In the genomic region with DNA sequence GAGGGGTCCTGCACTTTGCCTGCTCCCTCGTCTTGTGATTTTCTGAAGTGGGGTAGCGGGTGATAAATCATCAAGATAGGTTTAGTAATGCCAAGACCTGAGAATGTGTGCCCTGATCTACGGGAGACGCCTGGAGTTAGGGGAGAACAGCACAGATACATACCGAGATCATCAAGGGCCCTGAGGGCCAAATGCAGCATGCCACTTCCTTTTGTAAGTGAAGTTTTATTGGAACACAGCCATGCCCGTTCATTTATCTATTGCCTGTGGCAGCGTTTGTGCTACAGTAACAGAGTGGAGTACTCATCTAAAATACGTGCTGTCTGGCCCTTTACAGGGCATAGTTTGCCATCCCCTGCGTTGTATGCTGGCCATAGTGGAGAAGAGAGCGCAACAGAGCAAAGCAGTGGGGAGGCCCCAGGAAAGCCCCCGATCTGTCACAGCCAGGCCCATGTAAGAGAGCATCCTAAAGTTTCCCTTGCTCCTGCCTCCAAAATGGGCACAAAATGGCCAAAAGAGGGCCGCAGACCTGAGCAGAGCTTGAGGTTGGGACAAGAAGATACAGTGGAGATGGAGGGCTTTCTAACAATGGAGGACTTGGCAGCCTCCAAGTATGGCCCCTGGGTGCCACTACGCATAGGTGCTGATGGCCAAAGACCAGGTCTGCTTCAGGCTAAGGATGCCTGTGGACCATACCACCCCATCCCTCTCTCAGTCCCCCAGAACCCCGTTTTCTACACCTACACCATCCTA, we compare ENCODE assay signal across 17 cellular contexts.
A peak's percentile ranks its signal among the peaks of the same experiment; 100 is the strongest.
DNase-seq lines count a peak whose midpoint lies in the region; ATAC-seq and TF ChIP-seq lines count a peak whose summit lies in the region.
"Had no signal": no experiment of that assay in that cellular context is flagged by ENCODE, and none has a peak within 500 bp of the region (broad histone marks: within the 10 kb centered on the region; RNA-seq: fewer than 3 reads in every experiment).

No MANE protein-coding gene starts in this region.

- no TSS peak for BruUV-seq in PC-3 (replicated peaks; lab: Mats Ljungman, UMichigan)

- H4K20me1 ChIP-seq in PC-3 (ENCODE audit: low read length), result no peaks in the 10 kb centered on the region

- H3K27me3 Mint-ChIP-seq in activated naive CD8-positive, alpha-beta T cell treated with anti-CD3 and anti-CD28 coated beads for 36 hours, result peaks cover 26% of the 10 kb centered on the region

- no peaks in the 10 kb centered on the region for H3K27me3 ChIP-seq in PC-3 (ENCODE audit: low read length)

- peaks cover 49% of the 10 kb centered on the region for H3K4me1 Mint-ChIP-seq in activated naive CD8-positive, alpha-beta T cell treated with anti-CD3 and anti-CD28 coated beads for 36 hours
- H3K4me1 Mint-ChIP-seq: neural crest cell had no signal

- no peak overlapping the region for H3K4me3 Mint-ChIP-seq in activated naive CD8-positive, alpha-beta T cell treated with anti-CD3 and anti-CD28 coated beads for 36 hours
- H3K4me3 Mint-ChIP-seq: CD8-positive, alpha-beta T cell; neural crest cell had no signal

- peaks cover 5% of the 10 kb centered on the region for H3F3A ChIP-seq in PC-3 (ENCODE audit: low read length, unreplicated experiment)

- POLR2A ChIA-PET in PC-3 (lab: Charles Lee; ENCODE audit: unreplicated experiment), result no interaction called here

- ATAC-seq in PC-3 (no peak), GM21576 (IDR thresholded peaks at IDR 0.05; ENCODE audit: unreplicated experiment) (no peak)
- ATAC-seq in stimulated activated naive CD8-positive, alpha-beta T cell treated with anti-CD3 and anti-CD28 coated beads, Interleukin-15, Interleukin-2, amounts not matched to agents 100 U/mL and 50 U/mL, for 24 hours, result peak; percentile 1
- ATAC-seq: CD8-positive, alpha-beta T cell had no signal

- no peaks in the 10 kb centered on the region for H3K9me2 ChIP-seq in PC-3 (replicated peaks; ENCODE audit: low read length)

- H2AFZ ChIP-seq in PC-3 (ENCODE audit: low read length), result 0 out of 2 replicates have a peak overlapping the region, but pooled peaks have one; percentile 43

- H3K27ac Mint-ChIP-seq in activated naive CD8-positive, alpha-beta T cell treated with anti-CD3 and anti-CD28 coated beads for 36 hours, result peak overlapping the region; percentile 75
- H3K27ac Mint-ChIP-seq: CD8-positive, alpha-beta T cell had no signal

- CTCF ChIA-PET in PC-3 (lab: Charles Lee), result no interaction called here

- peaks cover 53% of the 10 kb centered on the region for H3K4me1 ChIP-seq in PC-3 (ENCODE audit: insufficient read depth, low read length)

- peak; percentile 13 for DNase-seq in activated naive CD4-positive, alpha-beta T cell treated with Interleukin-2 at 50 U/mL for 16 hours
- DNase-seq in activated naive CD4-positive, alpha-beta T cell (lab: John Stamatoyannopoulos, UW), result no peak
- DNase-seq in PC-3 (no peak), 8988T (no peak), ureter (ENCODE audit: low spot score) (no peak)
- no peak for DNase-seq in activated naive CD8-positive, alpha-beta T cell treated with anti-CD3 and anti-CD28 coated beads for 36 hours
- no peak for DNase-seq in stimulated activated naive CD8-positive, alpha-beta T cell treated with anti-CD3 and anti-CD28 coated beads, Interleukin-15, Interleukin-2, amounts not matched to agents 100 U/mL and 50 U/mL, for 24 hours
- DNase-seq: activated CD4-positive, alpha-beta T cell treated with anti-CD3 and anti-CD28 coated beads, Interleukin-2, amount 50 U/mL, for 48 hours; aorta; CD8-positive, alpha-beta T cell; DMS153; dorsolateral prefrontal cortex; heart right ventricle; left ventricle myocardium superior; tibial artery had no signal

- H3K36me3 ChIP-seq in PC-3 (ENCODE audit: low read depth, low read length), result no peaks in the 10 kb centered on the region
- H3K36me3 ChIP-seq: heart right ventricle, tibial artery had no signal

- peaks cover 26% of the 10 kb centered on the region for H3K36me3 Mint-ChIP-seq in activated naive CD8-positive, alpha-beta T cell treated with anti-CD3 and anti-CD28 coated beads for 36 hours
- H3K36me3 Mint-ChIP-seq: CD8-positive, alpha-beta T cell had no signal

- intact Hi-C loops in PC-3 (cut with micrococcal nuclease), result no loop called here

- no peak for TF ChIP-seq CTCF in PC-3 (conservative IDR thresholded peaks at IDR 0.05; ENCODE audit: low read depth, low read length)

- no peaks in the 10 kb centered on the region for H3K79me2 ChIP-seq in PC-3 (ENCODE audit: low read length)

- peaks cover 24% of the 10 kb centered on the region for H3K9me3 Mint-ChIP-seq in activated naive CD8-positive, alpha-beta T cell treated with anti-CD3 and anti-CD28 coated beads for 36 hours
- H3K9me3 Mint-ChIP-seq: CD8-positive, alpha-beta T cell; neural crest cell had no signal

- no peak overlapping the region for H3K9ac ChIP-seq in PC-3 (ENCODE audit: low read length)

- H3K9me3 ChIP-seq in PC-3 (ENCODE audit: low read length), result no peaks in the 10 kb centered on the region
- H3K9me3 ChIP-seq: tibial artery had no signal

- no peak overlapping the region for H3K27ac ChIP-seq in PC-3 (ENCODE audit: low read length)
- H3K27ac ChIP-seq: dorsolateral prefrontal cortex, tibial artery had no signal

- no peak overlapping the region for H3K4me2 ChIP-seq in PC-3 (ENCODE audit: low read length)

- no peak overlapping the region for H3K4me3 ChIP-seq in PC-3 (ENCODE audit: low read length)
- H3K4me3 ChIP-seq: dorsolateral prefrontal cortex, heart right ventricle, tibial artery had no signal
